In the genomic region with DNA sequence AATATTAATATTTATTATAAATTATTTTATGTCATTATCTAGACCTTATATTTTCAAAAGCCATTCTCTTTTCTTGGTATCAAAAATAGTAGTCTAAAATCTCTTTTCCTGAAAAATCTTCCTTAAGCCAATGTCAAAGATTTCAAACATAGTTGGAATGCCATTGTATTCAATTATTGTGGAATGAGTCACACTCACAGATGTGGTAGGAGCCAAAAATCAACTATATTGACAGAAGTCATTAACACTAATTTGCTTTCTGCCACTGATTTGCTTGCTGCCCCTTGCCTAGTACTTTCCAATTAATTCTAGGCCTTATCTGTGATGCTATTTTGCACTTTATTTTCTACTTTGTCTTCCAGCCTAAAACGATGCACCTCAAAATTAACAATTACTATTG, we compare ENCODE assay signal across 15 cellular contexts.
"Had no signal": no experiment of that assay in that cellular context is flagged by ENCODE, and none has a peak within 500 bp of the region (broad histone marks: within the 10 kb centered on the region; RNA-seq: fewer than 3 reads in every experiment).

No MANE protein-coding gene starts in this region.

- H3K36me3 ChIP-seq: heart left ventricle, thoracic aorta had no signal

- FAIRE-seq: bronchial epithelial cell had no signal

- H3K9me3 Mint-ChIP-seq: activated naive CD8-positive, alpha-beta T cell treated with anti-CD3 and anti-CD28 coated beads, Interleukin-2, amount 10 ng/mL, durations not matched to agents 7 days and 5 days; activated T-cell treated with anti-CD3 and anti-CD28 coated beads, Interleukin-2, amount 50 U/mL, for 4 hours; stimulated activated naive CD8-positive, alpha-beta T cell treated with anti-CD3 and anti-CD28 coated beads, Interleukin-15, amount 100 ng/mL, for 72 hours had no signal

- H3K9me3 ChIP-seq: heart left ventricle, thoracic aorta had no signal

- ATAC-seq: activated T-cell treated with anti-CD3 and anti-CD28 coated beads, Interleukin-2, amount 50 U/mL, for 4 hours; heart left ventricle; left ventricle myocardium superior; stimulated activated naive CD8-positive, alpha-beta T cell treated with anti-CD3 and anti-CD28 coated beads, Interleukin-15, amount 100 ng/mL, for 72 hours had no signal

- H3K27ac Mint-ChIP-seq: activated naive CD8-positive, alpha-beta T cell treated with anti-CD3 and anti-CD28 coated beads, Interleukin-2, amount 10 ng/mL, durations not matched to agents 7 days and 5 days; nephron progenitor cell; stimulated activated naive CD8-positive, alpha-beta T cell treated with anti-CD3 and anti-CD28 coated beads, Interleukin-15, amount 100 ng/mL, for 72 hours had no signal

- H3K27me3 ChIP-seq: heart left ventricle had no signal

- H3K27ac ChIP-seq: heart left ventricle, thoracic aorta had no signal

- DNase-seq: activated CD4-positive, alpha-beta T cell treated with anti-CD3 and anti-CD28 coated beads for 1 hour; activated CD4-positive, alpha-beta T cell treated with anti-CD3 and anti-CD28 coated beads, Interleukin-2, amount 50 U/mL, for 48 hours; activated naive CD8-positive, alpha-beta T cell treated with anti-CD3 and anti-CD28 coated beads, Interleukin-2, amount 10 ng/mL, durations not matched to agents 7 days and 5 days; activated T-cell treated with anti-CD3 and anti-CD28 coated beads, Interleukin-2, amount 50 U/mL, for 4 hours; anterior cingulate cortex; heart left ventricle; islet precursor cell; left ventricle myocardium superior; mesenchymal stem cell; nephron progenitor cell; stimulated activated CD4-positive, alpha-beta T cell treated with anti-CD3 and anti-CD28 coated beads, Interleukin-4, amount 100 ng/mL, for 24 hours; stimulated activated naive CD8-positive, alpha-beta T cell treated with anti-CD3 and anti-CD28 coated beads, Interleukin-15, amount 100 ng/mL, for 72 hours; T-helper 9 cell had no signal

- H3K36me3 Mint-ChIP-seq: activated naive CD8-positive, alpha-beta T cell treated with anti-CD3 and anti-CD28 coated beads, Interleukin-2, amount 10 ng/mL, durations not matched to agents 7 days and 5 days had no signal

- H3K4me3 ChIP-seq: heart left ventricle, thoracic aorta had no signal

- H3K4me3 Mint-ChIP-seq: activated naive CD8-positive, alpha-beta T cell treated with anti-CD3 and anti-CD28 coated beads, Interleukin-2, amount 10 ng/mL, durations not matched to agents 7 days and 5 days; activated T-cell treated with anti-CD3 and anti-CD28 coated beads, Interleukin-2, amount 50 U/mL, for 4 hours; nephron progenitor cell; stimulated activated naive CD8-positive, alpha-beta T cell treated with anti-CD3 and anti-CD28 coated beads, Interleukin-15, amount 100 ng/mL, for 72 hours had no signal

- H3K4me1 Mint-ChIP-seq: nephron progenitor cell had no signal
